Comparison of ENCODE assay signal across 24 cellular contexts in the genomic region with DNA sequence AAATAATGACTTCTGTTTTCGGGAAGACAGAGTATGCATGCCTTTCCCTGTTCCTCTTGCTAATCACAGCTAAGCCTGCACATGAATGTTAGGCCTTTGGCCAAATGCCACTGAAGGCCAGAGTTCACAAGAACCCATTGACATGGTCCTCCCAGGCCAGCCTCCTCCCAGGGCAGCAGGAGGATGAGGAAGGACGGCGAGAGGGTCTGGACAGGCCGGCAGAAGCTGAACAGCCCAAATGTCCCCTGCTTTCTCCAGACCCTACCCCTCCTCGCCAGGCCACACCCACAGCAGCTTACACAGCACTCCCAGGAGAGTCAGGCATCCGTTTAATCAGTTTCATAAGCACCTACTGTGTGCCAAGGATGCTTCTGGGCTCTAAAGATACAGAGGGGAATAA.
DNase-seq lines count a peak whose midpoint lies in the region; ATAC-seq and TF ChIP-seq lines count a peak whose summit lies in the region.
"Had no signal": no experiment of that assay in that cellular context is flagged by ENCODE, and none has a peak within 500 bp of the region (broad histone marks: within the 10 kb centered on the region; RNA-seq: fewer than 3 reads in every experiment).

No MANE protein-coding gene starts in this region.

- H3K4me3 ChIP-seq in fibroblast of mammary gland (ENCODE audit: control insufficient read depth, low read depth, low read length) (no peak overlapping the region), neuronal stem cell (ENCODE audit: low read length in 2 of 2) (no peak overlapping the region)
- H3K4me3 ChIP-seq: K562 had no signal

- ATAC-seq in GM19452 (IDR thresholded peaks at IDR 0.05; ENCODE audit: unreplicated experiment), result no peak
- ATAC-seq in GM18498 (IDR thresholded peaks at IDR 0.05; ENCODE audit: unreplicated experiment), result no peak
- ATAC-seq: HepG2, K562, Panc1 had no signal

- WGBS in neuronal stem cell (ENCODE audit: extremely low coverage in 2 of 2, insufficient read length in 2 of 2, insufficient replicate concordance in 1 of 2), 2 donors, result no CpG with 5 or more reads among the region's 6 CpGs

- H3K27me3 ChIP-seq in neuronal stem cell (ENCODE audit: control insufficient read depth in 3 of 3, insufficient read depth in 3 of 3, low read depth in 1 of 3, low read length in 3 of 3), result peaks cover 0 to 16% (median 0%) of the 10 kb centered on the region in 3 experiments

- no peak overlapping the region for H3K9ac ChIP-seq in neuronal stem cell (ENCODE audit: low read depth, low read length, poor library complexity)
- H3K9ac ChIP-seq: SK-N-SH had no signal

- no peak overlapping the region for H2AK5ac ChIP-seq in neuronal stem cell (ENCODE audit: low read depth, low read length)

- peak overlapping the region; percentile 46 for H3K23ac ChIP-seq in neuronal stem cell (ENCODE audit: low read depth, low read length, poor library complexity)

- H4K8ac ChIP-seq in neuronal stem cell (ENCODE audit: low read depth, low read length), result no peak overlapping the region

- H3K9me3 ChIP-seq in neuronal stem cell (replicated peaks in 1 of 2; ENCODE audit: control insufficient read depth in 2 of 2, insufficient read depth in 1 of 2, low read depth in 1 of 2, low read length in 2 of 2), result no peaks in the 10 kb centered on the region
- H3K9me3 ChIP-seq: SK-N-SH had no signal

- TF ChIP-seq CTCF in fibroblast of mammary gland (conservative IDR thresholded peaks at IDR 0.05; ENCODE audit: control insufficient read depth, insufficient read depth, low read depth, low read length), result no peak

- DNase-seq in EH (ENCODE audit: low read depth) (peak; percentile 6), MV-4-11 (lab: John Stamatoyannopoulos, UW) (peak; percentile 13), fibroblast of mammary gland (ENCODE audit: low read depth) (peak; percentile 1), neuronal stem cell (ENCODE audit: low spot score) (no peak), NCI-H226 (no peak), NCI-H2029 (lab: John Stamatoyannopoulos, UW) (no peak)
- DNase-seq: C1 segment of cervical spinal cord; CD4-positive, alpha-beta memory T cell; COR-L47; DMS 273 treated with DMSO at 0.1 percent for 48 hours; DMS79; GF-D8; H9; Kasumi-1; NCI-H1105; NCI-H1436 treated with DMSO at 0.1 percent for 48 hours; NCI-H187 treated with DMSO at 0.1 percent for 48 hours; NCI-H526 treated with DMSO at 0.1 percent for 48 hours; SK-N-SH had no signal

- no peak overlapping the region for H3K18ac ChIP-seq in neuronal stem cell (ENCODE audit: low read length)

- no peak overlapping the region for H3K4ac ChIP-seq in neuronal stem cell (ENCODE audit: low read length)

- H4K91ac ChIP-seq in neuronal stem cell (ENCODE audit: low read depth, low read length, poor library complexity), result no peak overlapping the region

- H3K79me1 ChIP-seq in neuronal stem cell (ENCODE audit: low read depth, low read length), result no peaks in the 10 kb centered on the region

- H3K36me3 ChIP-seq in neuronal stem cell (replicated peaks in 1 of 2; ENCODE audit: control insufficient read depth in 2 of 2, insufficient read depth in 2 of 2, low read length in 2 of 2), result no peaks in the 10 kb centered on the region

- no peak overlapping the region for H2BK5ac ChIP-seq in neuronal stem cell (ENCODE audit: low read length)

- no peak overlapping the region for H3K14ac ChIP-seq in neuronal stem cell (ENCODE audit: low read length)

- no peak overlapping the region for H3K27ac ChIP-seq in neuronal stem cell (replicated peaks; ENCODE audit: low read length)

- H3K4me1 ChIP-seq in neuronal stem cell (ENCODE audit: control insufficient read depth in 2 of 2, insufficient read depth in 1 of 2, low read depth in 1 of 2, low read length in 2 of 2), result peaks cover 0 to 11% of the 10 kb centered on the region in 2 donors

- no peak overlapping the region for H3K4me2 ChIP-seq in neuronal stem cell (ENCODE audit: insufficient read depth, low read length, poor library complexity, severe bottlenecking)
- H3K4me2 ChIP-seq: SK-N-SH had no signal

- no peak overlapping the region for H2BK12ac ChIP-seq in neuronal stem cell (ENCODE audit: low read length)

- H2AFZ ChIP-seq in neuronal stem cell (ENCODE audit: low read length), result no peak overlapping the region

- H2BK15ac ChIP-seq in neuronal stem cell (ENCODE audit: low read length), result no peak overlapping the region

- no peak overlapping the region for H2BK120ac ChIP-seq in neuronal stem cell (ENCODE audit: low read depth, low read length)

Comparison
In these comparisons a context has a peak if more than half of its experiments do, and no peak if none do; other contexts are left out.
1. DNase-seq: peak in EH (single experiment), MV-4-11 (single experiment) and fibroblast of mammary gland (single experiment); none in neuronal stem cell (single experiment), NCI-H226 (single experiment) and NCI-H2029 (single experiment).